In the genomic region with DNA sequence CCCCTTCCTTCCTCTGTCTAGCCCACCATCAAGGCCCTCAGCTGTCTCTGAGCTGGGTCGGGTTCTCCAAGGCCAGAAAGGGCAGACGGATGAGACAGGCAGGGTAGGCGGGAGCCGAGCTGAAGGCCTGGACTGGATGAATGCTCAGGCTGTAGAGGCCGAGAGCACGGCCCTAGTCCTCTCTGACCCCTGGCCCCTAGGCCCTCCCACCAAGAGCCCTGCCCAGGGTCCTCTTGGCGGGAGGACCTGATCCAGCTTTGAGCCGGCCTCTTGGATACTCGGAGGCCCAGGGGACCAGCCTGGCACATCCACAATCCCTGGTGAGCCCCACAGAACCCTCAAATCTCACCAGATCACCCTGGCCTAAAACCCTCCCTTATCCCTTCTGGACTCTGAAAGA, we compare ENCODE assay signal across 1 cellular context.
TF ChIP-seq lines count a peak whose summit lies in the region.

No MANE protein-coding gene starts in this region.

TF ChIP-seq in HepG2, 621 proteins besides CTCF, POLR2A, EP300 and RAD21 (continued from another document):
- no peak for TF ChIP-seq PREB (CRISPR knock-in tag; IDR thresholded peaks at IDR 0.05)
